22 cellular contexts compared by ENCODE assay signal in genomic region chr2:121164042-121164441, GRCh38.
"Had no signal": no experiment of that assay in that cellular context is flagged by ENCODE, and none has a peak within 500 bp of the region (broad histone marks: within the 10 kb centered on the region; RNA-seq: fewer than 3 reads in every experiment).

No MANE protein-coding gene starts in this region.

- DNase-seq: dermis blood vessel endothelial cell; dorsolateral prefrontal cortex; effector CD4-positive, alpha-beta T cell; effector memory CD4-positive, alpha-beta T cell; foreskin keratinocyte; heart left ventricle; hippocampal formation; left cardiac atrium; left lung; left ventricle myocardium superior; lower lobe of right lung; mesenchymal stem cell; mucosa of descending colon; naive B cell had no signal

- H3K9me3 ChIP-seq: lower lobe of right lung, mucosa of descending colon had no signal

- H3K27ac ChIP-seq: coronary artery, dorsolateral prefrontal cortex, esophagus muscularis mucosa, foreskin keratinocyte, gastroesophageal sphincter, heart left ventricle, left lung, lower lobe of right lung had no signal

- ATAC-seq: foreskin keratinocyte, gastroesophageal sphincter, heart left ventricle, left cardiac atrium, left lung, left ventricle myocardium superior, lower lobe of right lung, mucosa of descending colon had no signal

- H3K36me3 ChIP-seq: esophagus muscularis mucosa, gastroesophageal sphincter, heart left ventricle, left lung, lower lobe of right lung had no signal

- H3K4me1 ChIP-seq: esophagus muscularis mucosa, foreskin keratinocyte, gastroesophageal sphincter, heart left ventricle, left lung, lower lobe of right lung had no signal

- FAIRE-seq: colon, endothelial cell of umbilical vein, frontal cortex, islet of Langerhans, keratinocyte had no signal

- H3K4me3 ChIP-seq: coronary artery, dorsolateral prefrontal cortex, esophagus muscularis mucosa, gastroesophageal sphincter, heart left ventricle, left lung, lower lobe of right lung, mucosa of descending colon had no signal

- H3K27me3 ChIP-seq: dorsolateral prefrontal cortex, esophagus muscularis mucosa, foreskin keratinocyte, gastroesophageal sphincter, heart left ventricle, left lung had no signal
